ENCODE assay signal across 9 cellular contexts in genomic region chr6:105892577-105893262, GRCh38.
DNase-seq lines count a peak whose midpoint lies in the region; ATAC-seq and TF ChIP-seq lines count a peak whose summit lies in the region.
"Had no signal": no experiment of that assay in that cellular context is flagged by ENCODE, and none has a peak within 500 bp of the region (broad histone marks: within the 10 kb centered on the region; RNA-seq: fewer than 3 reads in every experiment).

No MANE protein-coding gene starts in this region.

- DNase-seq in A172 (ENCODE audit: low spot score) = peak; percentile 13
- DNase-seq in GM19238 (ENCODE audit: insufficient read length, low spot score) = peak; percentile 42
- DNase-seq in SIG-M5 treated with dmso at 0.1 percent for 504 hours (lab: John Stamatoyannopoulos, UW; ENCODE audit: unreplicated experiment) = peak; percentile 73
- DNase-seq in H7 = no peak
- no peak for DNase-seq in NK-92 treated with Interleukin-12 subunit alpha and Interleukin-12 subunit beta, amount 100 ng/mL, for 24 hours (lab: John Stamatoyannopoulos, UW)
- no peak for DNase-seq in NCI-H2081 treated with DMSO at 0.1 percent for 48 hours (lab: John Stamatoyannopoulos, UW)
- no peak for DNase-seq in SK-N-SH
- DNase-seq: stimulated activated CD4-positive, alpha-beta T cell treated with anti-CD3 and anti-CD28 coated beads, Interleukin-4, amount 100 ng/mL, for 24 hours had no signal

- H3K4me2 ChIP-seq in SK-N-SH = no peak overlapping the region

- no peak overlapping the region for H2AFZ ChIP-seq in SK-N-SH (ENCODE audit: low read depth)

- POLR2A ChIA-PET in SK-N-SH (lab: Yijun Ruan, JAX) = no interaction called here

- H3K4me3 ChIP-seq in H7 (ENCODE audit: insufficient read depth, low read depth, low read length) (no peak overlapping the region), SK-N-SH (ENCODE audit: low read depth in 2 of 2, low read length in 1 of 2) (no peak overlapping the region)

- CTCF ChIA-PET in SK-N-SH (lab: Yijun Ruan, JAX) = interaction anchor here (1.1 to 1.3 kb wide), 2 partner anchors 8 to 18 kb away, joined by 3 read pairs; no protein-coding TSS in a partner anchor

- TF ChIP-seq CTCF in SK-N-SH (IDR thresholded peaks at IDR 0.05) = no peak

- TF ChIP-seq EP300 in SK-N-SH (IDR thresholded peaks at IDR 0.05; ENCODE audit: borderline replicate concordance in 1 of 2, low read depth in 1 of 2, low read length in 1 of 2) = no peak

- no peaks in the 10 kb centered on the region for H3K36me3 ChIP-seq in H7 (replicated peaks; ENCODE audit: control insufficient read depth, insufficient read depth, low read length)
- no peaks in the 10 kb centered on the region for H3K36me3 ChIP-seq in SK-N-SH (replicated peaks in 1 of 2; ENCODE audit: control insufficient read depth in 1 of 2, insufficient read depth in 2 of 2, low read length in 1 of 2)

- 61% methylated on average over 3 of the region's 3 CpGs for WGBS in SK-N-SH (ENCODE audit: low lambda C conversion rate)

- H3K9ac ChIP-seq in SK-N-SH = no peak overlapping the region

- no peaks in the 10 kb centered on the region for H4K20me1 ChIP-seq in SK-N-SH (ENCODE audit: insufficient read depth)

- no peak for TF ChIP-seq RAD21 in SK-N-SH (IDR thresholded peaks at IDR 0.05; ENCODE audit: low read length)

- no peak overlapping the region for H3K27ac ChIP-seq in SK-N-SH (ENCODE audit: low read depth in 2 of 2, low read length in 1 of 2)

- H3K9me3 ChIP-seq in SK-N-SH = peaks cover 11% of the 10 kb centered on the region

- peak; percentile 92 for ATAC-seq in HG03066 (IDR thresholded peaks at IDR 0.05; ENCODE audit: low read depth, unreplicated experiment)

- H3F3A ChIP-seq in SK-N-SH (replicated peaks; ENCODE audit: insufficient read depth) = no peaks in the 10 kb centered on the region

- no peaks in the 10 kb centered on the region for H3K79me2 ChIP-seq in SK-N-SH (ENCODE audit: insufficient read depth)

- H3K27me3 ChIP-seq in H7 (ENCODE audit: control insufficient read depth, insufficient read depth, low read length) (no peaks in the 10 kb centered on the region), SK-N-SH (ENCODE audit: insufficient read depth) (no peaks in the 10 kb centered on the region)

- H3K9me2 ChIP-seq in SK-N-SH = no peaks in the 10 kb centered on the region

- H3K4me1 ChIP-seq in SK-N-SH (ENCODE audit: control insufficient read depth in 1 of 2, insufficient read depth in 2 of 2, low read depth in 1 of 2, low read length in 1 of 2) = no peaks in the 10 kb centered on the region

TF ChIP-seq in SK-N-SH, 30 proteins besides CTCF, POLR2A, EP300 and RAD21:
- TF ChIP-seq FOXJ3 (CRISPR knock-in tag; IDR thresholded peaks at IDR 0.05) (no peak), SIN3A (IDR thresholded peaks at IDR 0.05; ENCODE audit: borderline replicate concordance, low read depth, low read length) (no peak), USF2 (IDR thresholded peaks at IDR 0.05; ENCODE audit: borderline replicate concordance, low read depth, low read length) (no peak), TEAD4 (IDR thresholded peaks at IDR 0.05; ENCODE audit: borderline replicate concordance, insufficient read depth) (no peak), RFX5 (IDR thresholded peaks at IDR 0.05; ENCODE audit: low read length) (no peak), EZH2phosphoT487 (IDR thresholded peaks at IDR 0.05; ENCODE audit: borderline replicate concordance, low read depth) (no peak), RXRA (IDR thresholded peaks at IDR 0.05; ENCODE audit: borderline replicate concordance, low read depth) (no peak), TAF1 (IDR thresholded peaks at IDR 0.05; ENCODE audit: borderline replicate concordance, low read depth, low read length) (no peak), NFIC (IDR thresholded peaks at IDR 0.05; ENCODE audit: borderline replicate concordance) (no peak), FOXM1 (IDR thresholded peaks at IDR 0.05; ENCODE audit: low read depth) (no peak), NRF1 (IDR thresholded peaks at IDR 0.05; ENCODE audit: low read depth, low read length) (no peak), PBX3 (IDR thresholded peaks at IDR 0.05) (no peak)

Comparison
In these comparisons a context has a peak if more than half of its experiments do, and no peak if none do; other contexts are left out.
1. DNase-seq: peak in A172 (single experiment), GM19238 (single experiment) and SIG-M5 treated with dmso at 0.1 percent for 504 hours (single experiment); none in H7 (single experiment), NK-92 treated with Interleukin-12 subunit alpha and Interleukin-12 subunit beta, amount 100 ng/mL, for 24 hours (single experiment), NCI-H2081 treated with DMSO at 0.1 percent for 48 hours (single experiment) and SK-N-SH (single experiment).